17 cellular contexts compared by ENCODE assay signal in genomic region chr13:40494513-40494912, GRCh38.
DNase-seq lines count a peak whose midpoint lies in the region; ATAC-seq and TF ChIP-seq lines count a peak whose summit lies in the region.
"Had no signal": no experiment of that assay in that cellular context is flagged by ENCODE, and none has a peak within 500 bp of the region (broad histone marks: within the 10 kb centered on the region; RNA-seq: fewer than 3 reads in every experiment).

No MANE protein-coding gene starts in this region.

- H3K36me3 Mint-ChIP-seq in activated naive CD4-positive, alpha-beta T cell treated with anti-CD3 and anti-CD28 coated beads, Interleukin-2, amount 50 U/mL, for 24 hours, result peaks cover 3% of the 10 kb centered on the region
- H3K36me3 Mint-ChIP-seq in activated CD8-positive, alpha-beta T cell treated with anti-CD3 and anti-CD28 coated beads for 36 hours (ENCODE audit: low read depth), result no peaks in the 10 kb centered on the region
- H3K36me3 Mint-ChIP-seq in stimulated activated effector memory CD8-positive, alpha-beta T cell treated with anti-CD3 and anti-CD28 coated beads, Interleukin-12 subunit alpha, Interleukin-12 subunit beta, amount 100 ng/mL, for 72 hours, result no peaks in the 10 kb centered on the region
- H3K36me3 Mint-ChIP-seq: memory B cell had no signal

- intact Hi-C loops in activated CD8-positive, alpha-beta T cell treated with anti-CD3 and anti-CD28 coated beads for 36 hours (cut with micrococcal nuclease), result no loop called here

- CTCF ChIA-PET in activated CD8-positive, alpha-beta T cell treated with anti-CD3 and anti-CD28 coated beads for 36 hours (lab: Charles Lee), result interaction anchor here (1.3 to 1.4 kb wide), 2 partner anchors 19 to 23 kb away, joined by 3 to 7 read pairs; no protein-coding TSS in a partner anchor

- no peak for DNase-seq in activated naive CD4-positive, alpha-beta T cell treated with Interleukin-2 at 50 U/mL for 16 hours
- no peak for DNase-seq in activated CD8-positive, alpha-beta T cell treated with anti-CD3 and anti-CD28 coated beads for 36 hours
- peak; percentile 45 for DNase-seq in fibroblast of the aortic adventitia (ENCODE audit: low read depth)
- no peak for DNase-seq in stimulated activated effector memory CD8-positive, alpha-beta T cell treated with anti-CD3 and anti-CD28 coated beads, Interleukin-12 subunit alpha, Interleukin-12 subunit beta, amount 100 ng/mL, for 72 hours (ENCODE audit: low spot score in 2 of 2)
- DNase-seq in D341Med (ENCODE audit: low spot score), result no peak
- DNase-seq: activated CD4-positive, alpha-beta T cell treated with anti-CD3 and anti-CD28 coated beads, Interleukin-2, amount 50 U/mL, for 1 hour; DMS153; KBM-7; NCI-H1436; NCI-H446 treated with DMSO at 0.1 percent for 48 hours; pancreas; upper lobe of right lung had no signal

- H3K27ac Mint-ChIP-seq in activated naive CD4-positive, alpha-beta T cell treated with anti-CD3 and anti-CD28 coated beads, Interleukin-2, amount 50 U/mL, for 24 hours, result peak overlapping the region; percentile 89
- H3K27ac Mint-ChIP-seq in activated CD8-positive, alpha-beta T cell treated with anti-CD3 and anti-CD28 coated beads for 36 hours, result peak overlapping the region; percentile 86
- H3K27ac Mint-ChIP-seq in stimulated activated effector memory CD8-positive, alpha-beta T cell treated with anti-CD3 and anti-CD28 coated beads, Interleukin-12 subunit alpha, Interleukin-12 subunit beta, amount 100 ng/mL, for 72 hours, result peak overlapping the region; percentile 87
- H3K27ac Mint-ChIP-seq: memory B cell had no signal

- no peaks in the 10 kb centered on the region for H3K27me3 Mint-ChIP-seq in activated naive CD4-positive, alpha-beta T cell treated with anti-CD3 and anti-CD28 coated beads, Interleukin-2, amount 50 U/mL, for 24 hours
- H3K27me3 Mint-ChIP-seq in activated CD8-positive, alpha-beta T cell treated with anti-CD3 and anti-CD28 coated beads for 36 hours, result no peaks in the 10 kb centered on the region

- H3K4me3 ChIP-seq in fibroblast of the aortic adventitia (ENCODE audit: low read depth, low read length), result no peak overlapping the region
- H3K4me3 ChIP-seq: adrenal gland, pancreas, upper lobe of right lung had no signal

- H3K4me1 Mint-ChIP-seq in activated naive CD4-positive, alpha-beta T cell treated with anti-CD3 and anti-CD28 coated beads, Interleukin-2, amount 50 U/mL, for 24 hours, result peaks cover 83% of the 10 kb centered on the region
- H3K4me1 Mint-ChIP-seq in activated CD8-positive, alpha-beta T cell treated with anti-CD3 and anti-CD28 coated beads for 36 hours (ENCODE audit: low read depth), result peaks cover 70% of the 10 kb centered on the region
- H3K4me1 Mint-ChIP-seq in stimulated activated effector memory CD8-positive, alpha-beta T cell treated with anti-CD3 and anti-CD28 coated beads, Interleukin-12 subunit alpha, Interleukin-12 subunit beta, amount 100 ng/mL, for 72 hours, result peaks cover 59% of the 10 kb centered on the region

- TF ChIP-seq CTCF in activated CD8-positive, alpha-beta T cell treated with anti-CD3 and anti-CD28 coated beads for 36 hours (IDR thresholded peaks at IDR 0.05), result no peak
- TF ChIP-seq CTCF in fibroblast of the aortic adventitia (IDR thresholded peaks at IDR 0.05; ENCODE audit: insufficient read depth, low read length), result no peak

- POLR2A ChIA-PET in activated CD8-positive, alpha-beta T cell treated with anti-CD3 and anti-CD28 coated beads for 36 hours (lab: Charles Lee), result interaction anchor here (0.6 to 1.3 kb wide), 6 partner anchors 9 to 87 kb away, joined by 3 to 7 read pairs (median 4); no protein-coding TSS in a partner anchor

- peak overlapping the region; percentile 72 for H3K4me3 Mint-ChIP-seq in activated naive CD4-positive, alpha-beta T cell treated with anti-CD3 and anti-CD28 coated beads, Interleukin-2, amount 50 U/mL, for 24 hours
- H3K4me3 Mint-ChIP-seq in activated CD8-positive, alpha-beta T cell treated with anti-CD3 and anti-CD28 coated beads for 36 hours, result peak overlapping the region; percentile 52
- H3K4me3 Mint-ChIP-seq in stimulated activated effector memory CD8-positive, alpha-beta T cell treated with anti-CD3 and anti-CD28 coated beads, Interleukin-12 subunit alpha, Interleukin-12 subunit beta, amount 100 ng/mL, for 72 hours, result peak overlapping the region; percentile 21
- H3K4me3 Mint-ChIP-seq: memory B cell had no signal

- no peaks in the 10 kb centered on the region for H3K9me3 Mint-ChIP-seq in activated naive CD4-positive, alpha-beta T cell treated with anti-CD3 and anti-CD28 coated beads, Interleukin-2, amount 50 U/mL, for 24 hours
- no peaks in the 10 kb centered on the region for H3K9me3 Mint-ChIP-seq in activated CD8-positive, alpha-beta T cell treated with anti-CD3 and anti-CD28 coated beads for 36 hours
- no peaks in the 10 kb centered on the region for H3K9me3 Mint-ChIP-seq in stimulated activated effector memory CD8-positive, alpha-beta T cell treated with anti-CD3 and anti-CD28 coated beads, Interleukin-12 subunit alpha, Interleukin-12 subunit beta, amount 100 ng/mL, for 72 hours
- H3K9me3 Mint-ChIP-seq: memory B cell had no signal

- peak; percentile 45 for ATAC-seq in activated CD8-positive, alpha-beta T cell treated with anti-CD3 and anti-CD28 coated beads for 36 hours
- peak; percentile 34 for ATAC-seq in stimulated activated effector memory CD8-positive, alpha-beta T cell treated with anti-CD3 and anti-CD28 coated beads, Interleukin-12 subunit alpha, Interleukin-12 subunit beta, amount 100 ng/mL, for 72 hours
- ATAC-seq in GM19395 (IDR thresholded peaks at IDR 0.05; ENCODE audit: unreplicated experiment) (no peak), GM19023 (IDR thresholded peaks at IDR 0.05; ENCODE audit: unreplicated experiment) (no peak)
- ATAC-seq: pancreas, upper lobe of right lung had no signal

Comparison
In these comparisons a context has a peak if more than half of its experiments do, and no peak if none do; other contexts are left out.
1. H3K4me3 Mint-ChIP-seq: peak in every context shown above with its lines; median percentile 72 in activated naive CD4-positive, alpha-beta T cell treated with anti-CD3 and anti-CD28 coated beads, Interleukin-2, amount 50 U/mL, for 24 hours; 52 in activated CD8-positive, alpha-beta T cell treated with anti-CD3 and anti-CD28 coated beads for 36 hours; 21 in stimulated activated effector memory CD8-positive, alpha-beta T cell treated with anti-CD3 and anti-CD28 coated beads, Interleukin-12 subunit alpha, Interleukin-12 subunit beta, amount 100 ng/mL, for 72 hours.
2. ATAC-seq: peak in activated CD8-positive, alpha-beta T cell treated with anti-CD3 and anti-CD28 coated beads for 36 hours (single experiment) and stimulated activated effector memory CD8-positive, alpha-beta T cell treated with anti-CD3 and anti-CD28 coated beads, Interleukin-12 subunit alpha, Interleukin-12 subunit beta, amount 100 ng/mL, for 72 hours (single experiment); none in GM19395 (single experiment) and GM19023 (single experiment).
3. Peak in every context shown above with its lines, with median percentiles within 50 percentile points of each other: H3K27ac Mint-ChIP-seq.